ENCODE assay signal across 23 cellular contexts in the genomic region with DNA sequence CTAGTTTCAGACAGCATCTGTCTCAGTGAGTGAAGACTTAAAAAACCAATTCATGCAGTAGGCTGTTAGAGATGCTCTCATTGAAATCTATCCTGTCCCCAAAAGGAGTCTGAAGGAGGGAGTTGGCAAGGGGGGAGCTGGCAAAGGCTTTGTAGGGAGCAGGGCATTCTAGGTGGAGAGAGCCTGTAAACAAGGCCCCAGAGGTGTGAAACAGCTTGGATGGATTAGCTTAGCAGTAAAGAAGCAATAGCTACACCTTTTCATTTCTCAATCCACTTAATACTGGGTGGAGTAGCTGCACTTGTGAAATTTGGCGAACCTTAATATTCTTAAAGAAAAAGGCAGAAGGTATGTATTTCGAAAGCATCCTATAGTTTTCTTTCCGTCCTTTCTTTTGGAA.
"Had no signal": no experiment of that assay in that cellular context is flagged by ENCODE, and none has a peak within 500 bp of the region (broad histone marks: within the 10 kb centered on the region; RNA-seq: fewer than 3 reads in every experiment).

No MANE protein-coding gene starts in this region.

- H3K27ac ChIP-seq: pancreas, psoas muscle, right atrium auricular region, stomach, upper lobe of right lung had no signal

- H3K4me1 ChIP-seq: psoas muscle had no signal

- H3K36me3 ChIP-seq: pancreas, right atrium auricular region, stomach, upper lobe of right lung had no signal

- H3K4me3 ChIP-seq: pancreas, psoas muscle, right atrium auricular region, stomach, testis, upper lobe of right lung had no signal

- FAIRE-seq: islet of Langerhans, pancreas had no signal

- DNase-seq: activated CD4-positive, alpha-beta T cell treated with anti-CD3 and anti-CD28 coated beads for 4 hours; activated CD4-positive, alpha-beta T cell treated with anti-CD3 and anti-CD28 coated beads, Interleukin-2, amount 50 U/mL, for 48 hours; activated CD4-positive, CD25-positive, alpha-beta regulatory T cell; activated CD8-positive, alpha-beta memory T cell treated with anti-CD3 and anti-CD28 coated beads, Interleukin-2, amount 50 U/mL, for 48 hours; activated effector memory CD4-positive, alpha-beta T cell treated with Interleukin-2 at 50 U/mL for 16 hours; activated naive CD4-positive, alpha-beta T cell treated with anti-CD3 and anti-CD28 coated beads, Interleukin-2, amount 10 ng/mL, durations not matched to agents 7 days and 5 days; activated T-cell treated with anti-CD3 and anti-CD28 coated beads, Interleukin-2, amount 50 U/mL, for 72 hours; amygdala; effector CD8-positive, alpha-beta T cell; foreskin melanocyte; left cardiac atrium; pancreas; psoas muscle; stimulated activated CD4-positive, alpha-beta T cell treated with anti-CD3 and anti-CD28 coated beads, Interleukin-1b, Interleukin-23, amount 100 ng/mL, for 48 hours; stomach; T1000; testis; upper lobe of right lung had no signal

- H3K9me3 Mint-ChIP-seq: activated naive CD4-positive, alpha-beta T cell treated with anti-CD3 and anti-CD28 coated beads, Interleukin-2, amount 10 ng/mL, durations not matched to agents 7 days and 5 days; activated T-cell treated with anti-CD3 and anti-CD28 coated beads, Interleukin-2, amount 50 U/mL, for 72 hours; memory B cell; natural killer cell treated with Interleukin-12 subunit alpha and Interleukin-12 subunit beta and Interleukin-15 and Interleukin-18, amount 100 ng/mL, for 72 hours; stimulated activated effector memory CD8-positive, alpha-beta T cell treated with anti-CD3 and anti-CD28 coated beads, Interleukin-12 subunit alpha, Interleukin-12 subunit beta, amount 100 ng/mL, for 72 hours had no signal

- H3K36me3 Mint-ChIP-seq: activated naive CD4-positive, alpha-beta T cell treated with anti-CD3 and anti-CD28 coated beads, Interleukin-2, amount 10 ng/mL, durations not matched to agents 7 days and 5 days; memory B cell; natural killer cell treated with Interleukin-12 subunit alpha and Interleukin-12 subunit beta and Interleukin-15 and Interleukin-18, amount 100 ng/mL, for 72 hours; stimulated activated effector memory CD8-positive, alpha-beta T cell treated with anti-CD3 and anti-CD28 coated beads, Interleukin-12 subunit alpha, Interleukin-12 subunit beta, amount 100 ng/mL, for 72 hours had no signal

- H3K9me3 ChIP-seq: pancreas, psoas muscle, right atrium auricular region, stomach, testis, upper lobe of right lung had no signal

- H3K4me3 Mint-ChIP-seq: activated naive CD4-positive, alpha-beta T cell treated with anti-CD3 and anti-CD28 coated beads, Interleukin-2, amount 10 ng/mL, durations not matched to agents 7 days and 5 days; activated T-cell treated with anti-CD3 and anti-CD28 coated beads, Interleukin-2, amount 50 U/mL, for 72 hours; memory B cell; natural killer cell treated with Interleukin-12 subunit alpha and Interleukin-12 subunit beta and Interleukin-15 and Interleukin-18, amount 100 ng/mL, for 72 hours; stimulated activated effector memory CD8-positive, alpha-beta T cell treated with anti-CD3 and anti-CD28 coated beads, Interleukin-12 subunit alpha, Interleukin-12 subunit beta, amount 100 ng/mL, for 72 hours had no signal

- H3K27me3 Mint-ChIP-seq: activated naive CD4-positive, alpha-beta T cell treated with anti-CD3 and anti-CD28 coated beads, Interleukin-2, amount 10 ng/mL, durations not matched to agents 7 days and 5 days; memory B cell; natural killer cell treated with Interleukin-12 subunit alpha and Interleukin-12 subunit beta and Interleukin-15 and Interleukin-18, amount 100 ng/mL, for 72 hours had no signal

- H3K27ac Mint-ChIP-seq: activated naive CD4-positive, alpha-beta T cell treated with anti-CD3 and anti-CD28 coated beads, Interleukin-2, amount 10 ng/mL, durations not matched to agents 7 days and 5 days; activated T-cell treated with anti-CD3 and anti-CD28 coated beads, Interleukin-2, amount 50 U/mL, for 72 hours; memory B cell; stimulated activated effector memory CD8-positive, alpha-beta T cell treated with anti-CD3 and anti-CD28 coated beads, Interleukin-12 subunit alpha, Interleukin-12 subunit beta, amount 100 ng/mL, for 72 hours had no signal

- H3K27me3 ChIP-seq: pancreas, right atrium auricular region, stomach, testis, upper lobe of right lung had no signal

- ATAC-seq: activated T-cell treated with anti-CD3 and anti-CD28 coated beads, Interleukin-2, amount 50 U/mL, for 72 hours; left cardiac atrium; pancreas; psoas muscle; stimulated activated effector memory CD8-positive, alpha-beta T cell treated with anti-CD3 and anti-CD28 coated beads, Interleukin-12 subunit alpha, Interleukin-12 subunit beta, amount 100 ng/mL, for 72 hours had no signal
